9 cellular contexts compared by ENCODE assay signal in the genomic region with DNA sequence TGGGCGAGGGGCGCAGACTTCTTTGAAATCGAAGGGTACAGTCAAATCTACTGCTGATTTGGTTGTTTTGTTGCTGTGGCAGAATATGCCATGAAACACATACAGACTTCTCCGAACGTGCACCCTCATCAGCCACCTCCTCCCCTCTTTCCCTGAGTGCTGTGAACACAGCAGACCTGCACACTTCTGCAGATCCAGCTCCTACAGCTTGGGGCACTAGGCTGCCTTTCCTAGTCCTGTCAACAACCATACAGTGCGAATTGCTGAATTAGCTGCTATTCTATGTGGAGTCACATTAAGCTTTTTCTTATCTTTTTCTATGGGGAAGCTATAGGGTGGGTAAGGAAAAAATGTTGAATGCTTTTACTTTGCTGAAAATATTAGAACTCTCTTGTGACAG. TPM values are rescaled to one million over a fixed set of nuclear protein-coding genes. Genes with fewer than 3 reads are reported as not detected.
A peak's percentile ranks its signal among the peaks of the same experiment; 100 is the strongest.
DNase-seq lines count a peak whose midpoint lies in the region; ATAC-seq and TF ChIP-seq lines count a peak whose summit lies in the region.
"Had no signal": no experiment of that assay in that cellular context is flagged by ENCODE, and none has a peak within 500 bp of the region (broad histone marks: within the 10 kb centered on the region; RNA-seq: fewer than 3 reads in every experiment).

No MANE protein-coding gene starts in this region.

- H3K23ac ChIP-seq in neuronal stem cell (ENCODE audit: low read depth, low read length, poor library complexity): no peak overlapping the region

- no peak overlapping the region for H2BK120ac ChIP-seq in neuronal stem cell (ENCODE audit: low read depth, low read length)

- no peak overlapping the region for H2BK12ac ChIP-seq in neuronal stem cell (ENCODE audit: low read length)

- H3K36me3 ChIP-seq in neuronal stem cell (replicated peaks in 1 of 2; ENCODE audit: control insufficient read depth in 2 of 2, insufficient read depth in 2 of 2, low read length in 2 of 2): peaks cover 10 to 68% of the 10 kb centered on the region in 2 donors

- no peak overlapping the region for H3K9ac ChIP-seq in neuronal stem cell (ENCODE audit: low read depth, low read length, poor library complexity)

- no peak overlapping the region for H4K8ac ChIP-seq in neuronal stem cell (ENCODE audit: low read depth, low read length)

- ATAC-seq in foreskin keratinocyte (peak; percentile 87), GM18519 (IDR thresholded peaks at IDR 0.05; ENCODE audit: low FRiP score, unreplicated experiment) (no peak), HG02571 (IDR thresholded peaks at IDR 0.05; ENCODE audit: unreplicated experiment) (no peak)

- H3K4me1 ChIP-seq in foreskin keratinocyte (no peaks in the 10 kb centered on the region), neuronal stem cell (ENCODE audit: control insufficient read depth in 2 of 2, insufficient read depth in 1 of 2, low read depth in 1 of 2, low read length in 2 of 2) (peaks cover 0 to 11% of the 10 kb centered on the region in 2 donors)

- H2BK15ac ChIP-seq in neuronal stem cell (ENCODE audit: low read length): no peak overlapping the region

- H3K14ac ChIP-seq in neuronal stem cell (ENCODE audit: low read length): no peak overlapping the region

- H3K18ac ChIP-seq in neuronal stem cell (ENCODE audit: low read length): no peak overlapping the region

- no peak overlapping the region for H2BK5ac ChIP-seq in neuronal stem cell (ENCODE audit: low read length)

- TF ChIP-seq CTCF in foreskin keratinocyte (conservative IDR thresholded peaks at IDR 0.05): peak; percentile 64

- no peak overlapping the region for H2AFZ ChIP-seq in neuronal stem cell (ENCODE audit: low read length)

- H3K9me3 ChIP-seq in neuronal stem cell (replicated peaks in 1 of 2; ENCODE audit: control insufficient read depth in 2 of 2, insufficient read depth in 1 of 2, low read depth in 1 of 2, low read length in 2 of 2): no peaks in the 10 kb centered on the region

- no peak overlapping the region for H2AK5ac ChIP-seq in neuronal stem cell (ENCODE audit: low read depth, low read length)

- H3K27ac ChIP-seq in foreskin keratinocyte (no peak overlapping the region), neuronal stem cell (replicated peaks; ENCODE audit: low read length) (no peak overlapping the region)

- H4K91ac ChIP-seq in neuronal stem cell (ENCODE audit: low read depth, low read length, poor library complexity): no peak overlapping the region

- no peak overlapping the region for H3K4me2 ChIP-seq in neuronal stem cell (ENCODE audit: insufficient read depth, low read length, poor library complexity, severe bottlenecking)

- H3K27me3 ChIP-seq in foreskin keratinocyte: no peaks in the 10 kb centered on the region
- no peaks in the 10 kb centered on the region for H3K27me3 ChIP-seq in neuronal stem cell (ENCODE audit: control insufficient read depth in 3 of 3, insufficient read depth in 3 of 3, low read depth in 1 of 3, low read length in 3 of 3)

- H3K79me1 ChIP-seq in neuronal stem cell (ENCODE audit: low read depth, low read length): no peaks in the 10 kb centered on the region

- no peak overlapping the region for H3K4me3 ChIP-seq in neuronal stem cell (ENCODE audit: low read length in 2 of 2)

- no CpG with 5 or more reads among the region's 6 CpGs for WGBS in neuronal stem cell (ENCODE audit: extremely low coverage in 2 of 2, insufficient read length in 2 of 2, insufficient replicate concordance in 1 of 2), 2 donors

- DNase-seq in NCI-H510A treated with DMSO at 0.1 percent for 48 hours (lab: John Stamatoyannopoulos, UW): peak; percentile 26
- DNase-seq in NCI-H510A (lab: John Stamatoyannopoulos, UW): no peak
- DNase-seq in RPMI8226: peak; percentile 14
- peak in 1 of 2 donors; percentile 45 for DNase-seq in foreskin keratinocyte
- peak; percentile 16 for DNase-seq in renal cortical epithelial cell (ENCODE audit: low read depth)
- DNase-seq in neuronal stem cell (ENCODE audit: low spot score): no peak

- H3K4ac ChIP-seq in neuronal stem cell (ENCODE audit: low read length): no peak overlapping the region

RNA-seq across cellular contexts. Expression of a gene that starts 57.5 kb away (rescaled TPM):
- total RNA-seq in foreskin keratinocyte: 1,970 and 2,423 TPM in 2 replicates
- 1,615 and 1,982 TPM in 2 replicates for polyA plus RNA-seq in foreskin keratinocyte
- total RNA-seq in renal cortical epithelial cell: 0.89 and 3.3 TPM in 2 replicates
- polyA plus RNA-seq in neuronal stem cell (2013, experiment 1 of 2): 1.3 TPM
- polyA plus RNA-seq in neuronal stem cell (2013, experiment 2 of 2): 1.2 TPM
- total RNA-seq: mononuclear cell had no signal

Comparison
In these comparisons a context has a peak if more than half of its experiments do, and no peak if none do; other contexts are left out.
1. DNase-seq: peak in NCI-H510A treated with DMSO at 0.1 percent for 48 hours (single experiment), RPMI8226 (single experiment) and renal cortical epithelial cell (single experiment); none in NCI-H510A (single experiment) and neuronal stem cell (single experiment).
2. RNA of a gene that starts 57.5 kb away (total RNA-seq): 1,970 to 2,423 TPM in foreskin keratinocyte; 0.89 to 3.3 TPM in renal cortical epithelial cell; every median in the first group is over 100 times any median in the second.